18 cellular contexts compared by ENCODE assay signal in genomic region chr1:6957341-6957740, GRCh38.
DNase-seq lines count a peak whose midpoint lies in the region; ATAC-seq and TF ChIP-seq lines count a peak whose summit lies in the region.
"Had no signal": no experiment of that assay in that cellular context is flagged by ENCODE, and none has a peak within 500 bp of the region (broad histone marks: within the 10 kb centered on the region; RNA-seq: fewer than 3 reads in every experiment).

No MANE protein-coding gene starts in this region.

- H3K9me3 Mint-ChIP-seq in glutamatergic neuron (ENCODE audit: unreplicated experiment), result peaks cover 7% of the 10 kb centered on the region
- H3K9me3 Mint-ChIP-seq: CD4-positive, alpha-beta memory T cell; H9; HFFc6 had no signal

- H3K27me3 Mint-ChIP-seq in glutamatergic neuron (ENCODE audit: unreplicated experiment), result peaks cover 11% of the 10 kb centered on the region

- no peaks in the 10 kb centered on the region for H3K36me3 ChIP-seq in HEK293 (ENCODE audit: control insufficient read depth in 2 of 2, insufficient read depth in 1 of 2, low read length in 2 of 2)

- peaks cover 55% of the 10 kb centered on the region for H3K4me1 Mint-ChIP-seq in glutamatergic neuron (ENCODE audit: low read depth, unreplicated experiment)

- H3K9me3 ChIP-seq in HEK293 (ENCODE audit: control insufficient read depth, insufficient read depth, low read depth, low read length), result no peaks in the 10 kb centered on the region
- H3K9me3 ChIP-seq: A549 had no signal

- H3K27ac Mint-ChIP-seq in glutamatergic neuron (ENCODE audit: unreplicated experiment), result peak overlapping the region; percentile 59
- H3K27ac Mint-ChIP-seq: CD4-positive, alpha-beta memory T cell; HFFc6 had no signal

- DNase-seq in glutamatergic neuron (no peak), retina (no peak)
- no peak for DNase-seq in stimulated activated CD4-positive, alpha-beta T cell treated with anti-CD3 and anti-CD28 coated beads, Interleukin-4, amount 100 ng/mL, for 24 hours
- DNase-seq: 8988T; ACHN; C1 segment of cervical spinal cord; Calu3; CD4-positive, alpha-beta memory T cell; COR-L47; DMS53; DMS79 treated with DMSO at 0.1 percent for 48 hours; HFFc6 had no signal

- H3K27ac ChIP-seq in HEK293 (ENCODE audit: extremely low read depth, low read depth, low read length) (no peak overlapping the region), VCaP (peak overlapping the region; percentile 95)
- H3K27ac ChIP-seq: A549 had no signal

- POLR2A ChIA-PET in HEK293 (lab: Yijun Ruan, JAX), result no interaction called here

- no peak overlapping the region for H3K4me3 ChIP-seq in HEK293 (ENCODE audit: low read depth, low read length)
- H3K4me3 ChIP-seq: A549 had no signal

- ATAC-seq in HG03432 (IDR thresholded peaks at IDR 0.05; ENCODE audit: unreplicated experiment), result no peak
- ATAC-seq: A549, HCT116 had no signal

- TF ChIP-seq CTCF in HEK293 (tag by site-specific recombination; IDR thresholded peaks at IDR 0.05), result no peak
- no peak for TF ChIP-seq CTCF in VCaP (conservative IDR thresholded peaks at IDR 0.05)
- TF ChIP-seq CTCF in glutamatergic neuron (IDR thresholded peaks at IDR 0.05; ENCODE audit: partially characterized antibody, unreplicated experiment), result no peak

- no peak overlapping the region for H3K4me3 Mint-ChIP-seq in glutamatergic neuron (ENCODE audit: unreplicated experiment)
- H3K4me3 Mint-ChIP-seq: HFFc6 had no signal

- no peaks in the 10 kb centered on the region for H3K36me3 Mint-ChIP-seq in glutamatergic neuron (ENCODE audit: unreplicated experiment)
- H3K36me3 Mint-ChIP-seq: CD4-positive, alpha-beta memory T cell had no signal

- H3K4me1 ChIP-seq in HEK293 (ENCODE audit: control insufficient read depth, insufficient read depth, low read length), result peaks cover 26% of the 10 kb centered on the region

- CTCF ChIA-PET in HEK293 (lab: Yijun Ruan, JAX), result interaction anchor here (0.7 kb wide), 1 partner anchor 67 kb away, joined by 4 read pairs; no protein-coding TSS in a partner anchor

TF ChIP-seq in HEK293, 187 proteins besides CTCF, POLR2A, EP300 and RAD21:
- no peak for TF ChIP-seq ZNF416 (tag by site-specific recombination; IDR thresholded peaks at IDR 0.05)
- TF ChIP-seq SETDB1 (IDR thresholded peaks at IDR 0.05; ENCODE audit: insufficient read length, low read length), result peak; percentile 66
- TF ChIP-seq ZNF335 (tag by site-specific recombination; conservative IDR thresholded peaks at IDR 0.05), result no peak
